Comparison of ENCODE assay signal across 24 cellular contexts in the genomic region with DNA sequence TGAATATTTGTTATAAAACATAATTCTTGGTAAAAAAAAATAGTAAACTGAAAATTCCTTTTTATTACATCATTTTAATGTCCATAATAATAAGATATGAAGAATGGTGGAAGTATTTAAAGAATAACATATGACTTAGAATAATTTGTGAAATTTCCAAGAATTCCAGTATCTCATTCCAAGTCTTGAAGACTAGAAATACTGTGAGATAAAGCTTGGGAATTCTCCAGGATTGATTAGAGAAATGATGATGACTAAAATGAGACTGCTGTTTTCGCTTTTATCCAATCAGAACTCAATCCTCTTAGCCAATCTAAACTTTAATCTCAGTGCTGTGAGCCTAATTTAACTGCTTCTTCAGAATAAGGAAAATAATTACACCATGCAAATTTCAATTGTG.
"Had no signal": no experiment of that assay in that cellular context is flagged by ENCODE, and none has a peak within 500 bp of the region (broad histone marks: within the 10 kb centered on the region; RNA-seq: fewer than 3 reads in every experiment).

No MANE protein-coding gene starts in this region.

- H3K4me1 ChIP-seq: left ventricle myocardium inferior, testis, uterus had no signal

- H3K4me1 Mint-ChIP-seq: activated B cell treated with CpG ODN at 0.5 μM for 24 hours; activated naive CD8-positive, alpha-beta T cell treated with anti-CD3 and anti-CD28 coated beads, Interleukin-2, amount 50 U/mL, for 24 hours; brain; naive thymus-derived CD4-positive, alpha-beta T cell; neural crest cell; stimulated activated naive B cell treated with anti-CD40 and anti-IgM and Interleukin-4, amounts not matched to agents 10 μg/mL and 1 μg/mL and 100 μg/mL, for 72 hours; T-helper 17 cell had no signal

- H3K27ac ChIP-seq: left ventricle myocardium inferior, testis, uterus had no signal

- H3K27ac Mint-ChIP-seq: activated B cell treated with CpG ODN at 0.5 μM for 24 hours; activated CD4-positive, alpha-beta memory T cell treated with anti-CD3 and anti-CD28 coated beads for 36 hours; activated naive CD8-positive, alpha-beta T cell treated with anti-CD3 and anti-CD28 coated beads, Interleukin-2, amount 50 U/mL, for 24 hours; activated T-cell treated with anti-CD3 and anti-CD28 coated beads, Interleukin-2, amount 50 U/mL, for 72 hours; brain; naive thymus-derived CD4-positive, alpha-beta T cell; stimulated activated naive B cell treated with anti-CD40 and anti-IgM and Interleukin-4, amounts not matched to agents 10 μg/mL and 1 μg/mL and 100 μg/mL, for 72 hours; T-helper 17 cell had no signal

- H3K9me3 ChIP-seq: left ventricle myocardium inferior, testis, uterus had no signal

- H3K27me3 ChIP-seq: testis, uterus had no signal

- DNase-seq: activated B cell treated with CpG ODN at 0.5 μM for 24 hours; activated CD4-positive, alpha-beta memory T cell treated with anti-CD3 and anti-CD28 coated beads for 36 hours; activated CD4-positive, alpha-beta T cell treated with anti-CD3 and anti-CD28 coated beads for 4 hours; activated effector memory CD4-positive, alpha-beta T cell treated with anti-CD3 and anti-CD28 coated beads, Interleukin-2, amount 50 U/mL, for 16 hours; activated naive CD4-positive, alpha-beta T cell treated with anti-CD3 and anti-CD28 coated beads, Interleukin-2, amount 50 U/mL, for 16 hours; activated naive CD8-positive, alpha-beta T cell treated with anti-CD3 and anti-CD28 coated beads, Interleukin-2, amount 50 U/mL, for 24 hours; activated T-cell treated with anti-CD3 and anti-CD28 coated beads, Interleukin-2, amount 50 U/mL, for 72 hours; anterior cingulate cortex; effector memory CD4-positive, alpha-beta T cell; foreskin melanocyte; hypothalamus; left ventricle myocardium inferior; naive thymus-derived CD4-positive, alpha-beta T cell; stimulated activated CD4-positive, alpha-beta T cell treated with anti-CD3 and anti-CD28 coated beads, Interleukin-15, amount 100 ng/mL, for 24 hours; stimulated activated naive B cell treated with anti-CD40 and anti-IgM and Interleukin-4, amounts not matched to agents 10 μg/mL and 1 μg/mL and 100 μg/mL, for 72 hours; T-helper 17 cell; testis; trophoblast cell; uterus had no signal

- H3K36me3 ChIP-seq: left ventricle myocardium inferior, uterus had no signal

- H3K4me3 ChIP-seq: left ventricle myocardium inferior, smooth muscle cell, testis, uterus had no signal

- H3K4me3 Mint-ChIP-seq: activated B cell treated with CpG ODN at 0.5 μM for 24 hours; activated CD4-positive, alpha-beta memory T cell treated with anti-CD3 and anti-CD28 coated beads for 36 hours; activated naive CD8-positive, alpha-beta T cell treated with anti-CD3 and anti-CD28 coated beads, Interleukin-2, amount 50 U/mL, for 24 hours; activated T-cell treated with anti-CD3 and anti-CD28 coated beads, Interleukin-2, amount 50 U/mL, for 72 hours; brain; naive thymus-derived CD4-positive, alpha-beta T cell; neural crest cell; stimulated activated naive B cell treated with anti-CD40 and anti-IgM and Interleukin-4, amounts not matched to agents 10 μg/mL and 1 μg/mL and 100 μg/mL, for 72 hours; T-helper 17 cell had no signal

- H3K36me3 Mint-ChIP-seq: activated CD4-positive, alpha-beta memory T cell treated with anti-CD3 and anti-CD28 coated beads for 36 hours; brain; stimulated activated naive B cell treated with anti-CD40 and anti-IgM and Interleukin-4, amounts not matched to agents 10 μg/mL and 1 μg/mL and 100 μg/mL, for 72 hours had no signal

- H3K27me3 Mint-ChIP-seq: activated B cell treated with CpG ODN at 0.5 μM for 24 hours; activated CD4-positive, alpha-beta memory T cell treated with anti-CD3 and anti-CD28 coated beads for 36 hours; activated naive CD8-positive, alpha-beta T cell treated with anti-CD3 and anti-CD28 coated beads, Interleukin-2, amount 50 U/mL, for 24 hours; brain; naive thymus-derived CD4-positive, alpha-beta T cell; stimulated activated naive B cell treated with anti-CD40 and anti-IgM and Interleukin-4, amounts not matched to agents 10 μg/mL and 1 μg/mL and 100 μg/mL, for 72 hours; T-helper 17 cell had no signal

- ATAC-seq: activated naive CD8-positive, alpha-beta T cell treated with anti-CD3 and anti-CD28 coated beads, Interleukin-2, amount 50 U/mL, for 24 hours; activated T-cell treated with anti-CD3 and anti-CD28 coated beads, Interleukin-2, amount 50 U/mL, for 72 hours; esophagus mucosa; naive thymus-derived CD4-positive, alpha-beta T cell; sciatic nerve; stimulated activated naive B cell treated with anti-CD40 and anti-IgM and Interleukin-4, amounts not matched to agents 10 μg/mL and 1 μg/mL and 100 μg/mL, for 72 hours; T-helper 17 cell had no signal

- H3K4me2 ChIP-seq: smooth muscle cell had no signal
